In the genomic region with DNA sequence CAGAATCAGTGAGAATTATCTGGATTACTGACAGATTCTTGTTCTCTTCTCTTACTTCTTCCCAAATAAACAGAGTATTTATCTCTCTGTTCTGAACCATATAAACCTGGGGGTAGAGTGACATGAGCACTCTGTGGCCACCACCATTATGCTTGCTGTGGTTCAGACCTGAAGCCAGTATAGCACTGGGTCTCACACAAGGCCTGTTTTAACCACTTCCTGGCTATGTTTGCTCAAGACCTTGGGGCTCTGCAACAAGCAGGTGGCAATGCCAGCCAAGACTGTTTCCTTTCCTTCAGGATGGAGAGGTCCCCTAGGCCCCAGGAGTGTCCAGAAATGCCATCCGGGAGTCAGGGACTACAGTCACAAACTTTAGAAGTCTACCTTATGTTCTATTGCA, we compare ENCODE assay signal across 23 cellular contexts. TPM values are rescaled to one million over a fixed set of nuclear protein-coding genes. Genes with fewer than 3 reads are reported as not detected.
"Had no signal": no experiment of that assay in that cellular context is flagged by ENCODE, and none has a peak within 500 bp of the region (broad histone marks: within the 10 kb centered on the region; RNA-seq: fewer than 3 reads in every experiment).

No MANE protein-coding gene starts in this region.

- DNase-seq: activated B cell treated with CpG ODN at 0.5 μM for 24 hours; activated CD8-positive, alpha-beta memory T cell treated with anti-CD3 and anti-CD28 coated beads for 24 hours; activated CD8-positive, alpha-beta memory T cell treated with anti-CD3 and anti-CD28 coated beads, Interleukin-2, amount 50 U/mL, for 4 hours; activated gamma-delta T cell; activated naive CD4-positive, alpha-beta T cell treated with anti-CD3 and anti-CD28 coated beads, Interleukin-2, amount 10 ng/mL, durations not matched to agents 7 days and 5 days; activated T-cell treated with anti-CD3 and anti-CD28 coated beads, Interleukin-2, amount 50 U/mL, for 24 hours; amygdala; caudate nucleus; cortex of kidney; effector memory CD8-positive, alpha-beta T cell; left cardiac atrium; left ventricle myocardium superior; mucosa of descending colon; nephron progenitor cell; psoas muscle; sigmoid colon; small intestine; stimulated activated CD4-positive, alpha-beta T cell treated with anti-CD3 and anti-CD28 coated beads, Interleukin-4, amount 100 ng/mL, for 24 hours; trophoblast cell; uterus had no signal

- ATAC-seq: effector memory CD8-positive, alpha-beta T cell; gastroesophageal sphincter; left cardiac atrium; left ventricle myocardium superior; mucosa of descending colon; psoas muscle; stimulated activated effector memory CD8-positive, alpha-beta T cell treated with anti-CD3 and anti-CD28 coated beads, Interleukin-12 subunit alpha, Interleukin-12 subunit beta, amount 100 ng/mL, for 72 hours had no signal

- H3K9me3 Mint-ChIP-seq: activated B cell treated with CpG ODN at 0.5 μM for 24 hours; activated naive CD4-positive, alpha-beta T cell treated with anti-CD3 and anti-CD28 coated beads, Interleukin-2, amount 10 ng/mL, durations not matched to agents 7 days and 5 days; activated T-cell treated with anti-CD3 and anti-CD28 coated beads, Interleukin-2, amount 50 U/mL, for 24 hours; effector memory CD8-positive, alpha-beta T cell; stimulated activated effector memory CD8-positive, alpha-beta T cell treated with anti-CD3 and anti-CD28 coated beads, Interleukin-12 subunit alpha, Interleukin-12 subunit beta, amount 100 ng/mL, for 72 hours; stimulated activated naive CD8-positive, alpha-beta T cell treated with anti-CD3 and anti-CD28 coated beads, Interleukin-15, Interleukin-2, amounts not matched to agents 100 ng/mL and 50 ng/mL, for 24 hours had no signal

- H3K27me3 Mint-ChIP-seq: activated naive CD4-positive, alpha-beta T cell treated with anti-CD3 and anti-CD28 coated beads, Interleukin-2, amount 10 ng/mL, durations not matched to agents 7 days and 5 days; stimulated activated naive CD8-positive, alpha-beta T cell treated with anti-CD3 and anti-CD28 coated beads, Interleukin-15, Interleukin-2, amounts not matched to agents 100 ng/mL and 50 ng/mL, for 24 hours had no signal

- H3K27ac Mint-ChIP-seq: activated B cell treated with CpG ODN at 0.5 μM for 24 hours; activated naive CD4-positive, alpha-beta T cell treated with anti-CD3 and anti-CD28 coated beads, Interleukin-2, amount 10 ng/mL, durations not matched to agents 7 days and 5 days; activated T-cell treated with anti-CD3 and anti-CD28 coated beads, Interleukin-2, amount 50 U/mL, for 24 hours; effector memory CD8-positive, alpha-beta T cell; nephron progenitor cell; stimulated activated effector memory CD8-positive, alpha-beta T cell treated with anti-CD3 and anti-CD28 coated beads, Interleukin-12 subunit alpha, Interleukin-12 subunit beta, amount 100 ng/mL, for 72 hours; stimulated activated naive CD8-positive, alpha-beta T cell treated with anti-CD3 and anti-CD28 coated beads, Interleukin-15, Interleukin-2, amounts not matched to agents 100 ng/mL and 50 ng/mL, for 24 hours had no signal

- H3K4me1 Mint-ChIP-seq: activated B cell treated with CpG ODN at 0.5 μM for 24 hours; nephron progenitor cell; stimulated activated effector memory CD8-positive, alpha-beta T cell treated with anti-CD3 and anti-CD28 coated beads, Interleukin-12 subunit alpha, Interleukin-12 subunit beta, amount 100 ng/mL, for 72 hours had no signal

- H3K36me3 Mint-ChIP-seq: activated naive CD4-positive, alpha-beta T cell treated with anti-CD3 and anti-CD28 coated beads, Interleukin-2, amount 10 ng/mL, durations not matched to agents 7 days and 5 days; stimulated activated effector memory CD8-positive, alpha-beta T cell treated with anti-CD3 and anti-CD28 coated beads, Interleukin-12 subunit alpha, Interleukin-12 subunit beta, amount 100 ng/mL, for 72 hours had no signal

- H3K4me3 Mint-ChIP-seq: activated B cell treated with CpG ODN at 0.5 μM for 24 hours; activated naive CD4-positive, alpha-beta T cell treated with anti-CD3 and anti-CD28 coated beads, Interleukin-2, amount 10 ng/mL, durations not matched to agents 7 days and 5 days; activated T-cell treated with anti-CD3 and anti-CD28 coated beads, Interleukin-2, amount 50 U/mL, for 24 hours; effector memory CD8-positive, alpha-beta T cell; nephron progenitor cell; stimulated activated effector memory CD8-positive, alpha-beta T cell treated with anti-CD3 and anti-CD28 coated beads, Interleukin-12 subunit alpha, Interleukin-12 subunit beta, amount 100 ng/mL, for 72 hours; stimulated activated naive CD8-positive, alpha-beta T cell treated with anti-CD3 and anti-CD28 coated beads, Interleukin-15, Interleukin-2, amounts not matched to agents 100 ng/mL and 50 ng/mL, for 24 hours had no signal

RNA-seq across cellular contexts. Expression of gene HEPH, which starts 21.7 kb away (rescaled TPM):
- total RNA-seq: activated B cell treated with CpG ODN at 0.5 μM for 24 hours had no signal
